In the genomic region with DNA sequence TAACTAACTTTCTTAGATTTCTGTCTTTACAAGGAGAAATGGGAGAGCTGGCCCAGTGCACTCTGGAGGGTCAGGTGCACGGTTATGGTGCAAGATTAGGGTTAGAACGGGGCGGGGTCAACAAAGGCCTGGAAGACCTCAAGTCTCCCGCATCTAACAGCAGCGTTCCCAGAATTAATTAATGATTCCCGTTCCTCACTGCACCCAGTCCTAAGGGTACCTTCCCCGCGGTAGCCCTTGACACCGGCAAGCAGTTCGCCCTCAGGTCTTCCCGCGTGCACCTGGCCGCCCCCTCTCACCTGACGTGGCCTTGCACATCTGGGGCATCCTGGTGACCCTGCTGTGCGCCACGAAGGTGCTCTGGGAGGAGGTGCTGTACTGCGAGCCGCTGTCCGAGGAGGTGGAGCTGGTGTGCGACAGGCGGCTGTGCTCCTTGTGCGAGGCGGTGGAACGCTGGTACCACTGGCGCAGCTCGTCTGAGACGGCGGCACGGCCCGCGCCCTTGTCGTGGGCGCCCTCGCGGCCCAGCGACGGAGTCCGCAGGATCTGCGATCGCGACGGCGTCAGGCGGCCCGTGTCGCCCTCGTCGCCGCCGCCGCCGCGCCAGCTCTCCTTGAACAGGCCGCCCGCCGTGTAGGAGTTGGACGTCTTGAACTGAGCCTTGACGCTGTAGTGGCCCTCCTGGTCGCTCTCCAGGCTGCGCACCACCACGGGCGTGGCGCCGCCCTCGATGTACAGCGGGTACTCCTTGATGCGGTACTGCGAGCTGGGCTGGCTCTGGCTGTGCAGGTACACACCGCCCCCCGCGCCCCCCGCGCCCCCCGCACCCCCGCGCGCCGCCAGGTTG, we compare ENCODE assay signal across 2 cellular contexts.
TF ChIP-seq lines count a peak whose summit lies in the region.

No MANE protein-coding gene starts in this region.

TF ChIP-seq in GM23338, 12 proteins besides CTCF, POLR2A, EP300 and RAD21:
- no peak for TF ChIP-seq POLR2AphosphoS5 (IDR thresholded peaks at IDR 0.05; ENCODE audit: low read depth)

TF ChIP-seq in H1, 55 proteins besides CTCF, POLR2A, EP300 and RAD21:
- TF ChIP-seq BRCA1 (IDR thresholded peaks at IDR 0.05; ENCODE audit: low read depth, low read length) (no peak), CBX8 (IDR thresholded peaks at IDR 0.05; ENCODE audit: borderline replicate concordance, low read depth, low read length) (no peak), FOSL1 (IDR thresholded peaks at IDR 0.05; ENCODE audit: insufficient read depth, low read depth, low read length) (no peak), RBBP5 (IDR thresholded peaks at IDR 0.05; ENCODE audit: borderline replicate concordance, low read depth, low read length) (no peak), CREB1 (IDR thresholded peaks at IDR 0.05) (no peak), KDM4A (IDR thresholded peaks at IDR 0.05; ENCODE audit: low read depth, low read length, severe bottlenecking) (no peak)
- TF ChIP-seq, protein P1, sequence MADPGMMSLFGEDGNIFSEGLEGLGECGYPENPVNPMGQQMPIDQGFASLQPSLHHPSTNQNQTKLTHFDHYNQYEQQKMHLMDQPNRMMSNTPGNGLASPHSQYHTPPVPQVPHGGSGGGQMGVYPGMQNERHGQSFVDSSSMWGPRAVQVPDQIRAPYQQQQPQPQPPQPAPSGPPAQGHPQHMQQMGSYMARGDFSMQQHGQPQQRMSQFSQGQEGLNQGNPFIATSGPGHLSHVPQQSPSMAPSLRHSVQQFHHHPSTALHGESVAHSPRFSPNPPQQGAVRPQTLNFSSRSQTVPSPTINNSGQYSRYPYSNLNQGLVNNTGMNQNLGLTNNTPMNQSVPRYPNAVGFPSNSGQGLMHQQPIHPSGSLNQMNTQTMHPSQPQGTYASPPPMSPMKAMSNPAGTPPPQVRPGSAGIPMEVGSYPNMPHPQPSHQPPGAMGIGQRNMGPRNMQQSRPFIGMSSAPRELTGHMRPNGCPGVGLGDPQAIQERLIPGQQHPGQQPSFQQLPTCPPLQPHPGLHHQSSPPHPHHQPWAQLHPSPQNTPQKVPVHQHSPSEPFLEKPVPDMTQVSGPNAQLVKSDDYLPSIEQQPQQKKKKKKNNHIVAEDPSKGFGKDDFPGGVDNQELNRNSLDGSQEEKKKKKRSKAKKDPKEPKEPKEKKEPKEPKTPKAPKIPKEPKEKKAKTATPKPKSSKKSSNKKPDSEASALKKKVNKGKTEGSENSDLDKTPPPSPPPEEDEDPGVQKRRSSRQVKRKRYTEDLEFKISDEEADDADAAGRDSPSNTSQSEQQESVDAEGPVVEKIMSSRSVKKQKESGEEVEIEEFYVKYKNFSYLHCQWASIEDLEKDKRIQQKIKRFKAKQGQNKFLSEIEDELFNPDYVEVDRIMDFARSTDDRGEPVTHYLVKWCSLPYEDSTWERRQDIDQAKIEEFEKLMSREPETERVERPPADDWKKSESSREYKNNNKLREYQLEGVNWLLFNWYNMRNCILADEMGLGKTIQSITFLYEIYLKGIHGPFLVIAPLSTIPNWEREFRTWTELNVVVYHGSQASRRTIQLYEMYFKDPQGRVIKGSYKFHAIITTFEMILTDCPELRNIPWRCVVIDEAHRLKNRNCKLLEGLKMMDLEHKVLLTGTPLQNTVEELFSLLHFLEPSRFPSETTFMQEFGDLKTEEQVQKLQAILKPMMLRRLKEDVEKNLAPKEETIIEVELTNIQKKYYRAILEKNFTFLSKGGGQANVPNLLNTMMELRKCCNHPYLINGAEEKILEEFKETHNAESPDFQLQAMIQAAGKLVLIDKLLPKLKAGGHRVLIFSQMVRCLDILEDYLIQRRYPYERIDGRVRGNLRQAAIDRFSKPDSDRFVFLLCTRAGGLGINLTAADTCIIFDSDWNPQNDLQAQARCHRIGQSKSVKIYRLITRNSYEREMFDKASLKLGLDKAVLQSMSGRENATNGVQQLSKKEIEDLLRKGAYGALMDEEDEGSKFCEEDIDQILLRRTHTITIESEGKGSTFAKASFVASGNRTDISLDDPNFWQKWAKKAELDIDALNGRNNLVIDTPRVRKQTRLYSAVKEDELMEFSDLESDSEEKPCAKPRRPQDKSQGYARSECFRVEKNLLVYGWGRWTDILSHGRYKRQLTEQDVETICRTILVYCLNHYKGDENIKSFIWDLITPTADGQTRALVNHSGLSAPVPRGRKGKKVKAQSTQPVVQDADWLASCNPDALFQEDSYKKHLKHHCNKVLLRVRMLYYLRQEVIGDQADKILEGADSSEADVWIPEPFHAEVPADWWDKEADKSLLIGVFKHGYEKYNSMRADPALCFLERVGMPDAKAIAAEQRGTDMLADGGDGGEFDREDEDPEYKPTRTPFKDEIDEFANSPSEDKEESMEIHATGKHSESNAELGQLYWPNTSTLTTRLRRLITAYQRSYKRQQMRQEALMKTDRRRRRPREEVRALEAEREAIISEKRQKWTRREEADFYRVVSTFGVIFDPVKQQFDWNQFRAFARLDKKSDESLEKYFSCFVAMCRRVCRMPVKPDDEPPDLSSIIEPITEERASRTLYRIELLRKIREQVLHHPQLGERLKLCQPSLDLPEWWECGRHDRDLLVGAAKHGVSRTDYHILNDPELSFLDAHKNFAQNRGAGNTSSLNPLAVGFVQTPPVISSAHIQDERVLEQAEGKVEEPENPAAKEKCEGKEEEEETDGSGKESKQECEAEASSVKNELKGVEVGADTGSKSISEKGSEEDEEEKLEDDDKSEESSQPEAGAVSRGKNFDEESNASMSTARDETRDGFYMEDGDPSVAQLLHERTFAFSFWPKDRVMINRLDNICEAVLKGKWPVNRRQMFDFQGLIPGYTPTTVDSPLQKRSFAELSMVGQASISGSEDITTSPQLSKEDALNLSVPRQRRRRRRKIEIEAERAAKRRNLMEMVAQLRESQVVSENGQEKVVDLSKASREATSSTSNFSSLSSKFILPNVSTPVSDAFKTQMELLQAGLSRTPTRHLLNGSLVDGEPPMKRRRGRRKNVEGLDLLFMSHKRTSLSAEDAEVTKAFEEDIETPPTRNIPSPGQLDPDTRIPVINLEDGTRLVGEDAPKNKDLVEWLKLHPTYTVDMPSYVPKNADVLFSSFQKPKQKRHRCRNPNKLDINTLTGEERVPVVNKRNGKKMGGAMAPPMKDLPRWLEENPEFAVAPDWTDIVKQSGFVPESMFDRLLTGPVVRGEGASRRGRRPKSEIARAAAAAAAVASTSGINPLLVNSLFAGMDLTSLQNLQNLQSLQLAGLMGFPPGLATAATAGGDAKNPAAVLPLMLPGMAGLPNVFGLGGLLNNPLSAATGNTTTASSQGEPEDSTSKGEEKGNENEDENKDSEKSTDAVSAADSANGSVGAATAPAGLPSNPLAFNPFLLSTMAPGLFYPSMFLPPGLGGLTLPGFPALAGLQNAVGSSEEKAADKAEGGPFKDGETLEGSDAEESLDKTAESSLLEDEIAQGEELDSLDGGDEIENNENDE (IDR thresholded peaks at IDR 0.05; ENCODE audit: insufficient replicate concordance, low read length): no peak
TF ChIP-seq in H1: peak in this region for 0.
